ENCODE assay signal across 18 cellular contexts in genomic region chr10:3010327-3010726, GRCh38.
"Had no signal": no experiment of that assay in that cellular context is flagged by ENCODE, and none has a peak within 500 bp of the region (broad histone marks: within the 10 kb centered on the region; RNA-seq: fewer than 3 reads in every experiment).

No MANE protein-coding gene starts in this region.

- H3K9me3 ChIP-seq: right lobe of liver, testis had no signal

- H3K4me1 ChIP-seq: foreskin keratinocyte, psoas muscle, right lobe of liver, testis had no signal

- H3K27ac Mint-ChIP-seq: activated CD4-positive, alpha-beta T cell treated with anti-CD3 and anti-CD28 coated beads, Interleukin-2, amount 10 ng/mL, durations not matched to agents 7 days and 5 days; activated CD8-positive, alpha-beta T cell treated with anti-CD3 and anti-CD28 coated beads, Interleukin-2, amount 10 ng/mL, durations not matched to agents 7 days and 5 days; activated T-cell treated with anti-CD3 and anti-CD28 coated beads, Interleukin-2, amount 50 U/mL, for 24 hours; activated T-helper 2 cell treated with anti-CD3 and anti-CD28 coated beads, Interferon-gamma antibody, Interleukin-2, Interleukin-4, amounts not matched to agents 10 μg/mL and 5 μg/mL and 100 μg/mL, durations not matched to agents 14 hours and 24 hours and 36 hours; brain; effector memory CD8-positive, alpha-beta T cell; T-cell had no signal

- DNase-seq: activated CD4-positive, alpha-beta T cell treated with anti-CD3 and anti-CD28 coated beads, Interleukin-2, amount 10 ng/mL, durations not matched to agents 7 days and 5 days; activated CD8-positive, alpha-beta T cell treated with anti-CD3 and anti-CD28 coated beads, Interleukin-2, amount 10 ng/mL, durations not matched to agents 7 days and 5 days; activated naive CD4-positive, alpha-beta T cell treated with Interleukin-2 at 50 U/mL for 16 hours; activated T-cell treated with anti-CD3 and anti-CD28 coated beads, Interleukin-2, amount 50 U/mL, for 24 hours; effector memory CD8-positive, alpha-beta T cell; hippocampal formation; left ventricle myocardium inferior; psoas muscle; right lobe of liver; stimulated activated CD4-positive, alpha-beta T cell treated with anti-CD3 and anti-CD28 coated beads, Interleukin-15, amount 100 ng/mL, for 24 hours; stimulated activated CD4-positive, alpha-beta T cell treated with anti-CD3 and anti-CD28 coated beads, Interleukin-4, amount 100 ng/mL, for 1 hour; T-cell; testis had no signal

- H3K27ac ChIP-seq: epithelial cell of prostate, foreskin keratinocyte, left ventricle myocardium inferior, psoas muscle, right lobe of liver, testis had no signal

- H3K27me3 ChIP-seq: right lobe of liver, testis had no signal

- H3K9me3 Mint-ChIP-seq: activated CD4-positive, alpha-beta T cell treated with anti-CD3 and anti-CD28 coated beads, Interleukin-2, amount 10 ng/mL, durations not matched to agents 7 days and 5 days; activated T-helper 2 cell treated with anti-CD3 and anti-CD28 coated beads, Interferon-gamma antibody, Interleukin-2, Interleukin-4, amounts not matched to agents 10 μg/mL and 5 μg/mL and 100 μg/mL, durations not matched to agents 14 hours and 24 hours and 36 hours; neural crest cell had no signal

- H3K4me3 Mint-ChIP-seq: activated CD4-positive, alpha-beta T cell treated with anti-CD3 and anti-CD28 coated beads, Interleukin-2, amount 10 ng/mL, durations not matched to agents 7 days and 5 days; activated CD8-positive, alpha-beta T cell treated with anti-CD3 and anti-CD28 coated beads, Interleukin-2, amount 10 ng/mL, durations not matched to agents 7 days and 5 days; activated T-cell treated with anti-CD3 and anti-CD28 coated beads, Interleukin-2, amount 50 U/mL, for 24 hours; brain; effector memory CD8-positive, alpha-beta T cell; neural crest cell; T-cell had no signal

- H3K4me3 ChIP-seq: left ventricle myocardium inferior, psoas muscle, right lobe of liver, testis had no signal

- ATAC-seq: activated CD8-positive, alpha-beta T cell treated with anti-CD3 and anti-CD28 coated beads, Interleukin-2, amount 10 ng/mL, durations not matched to agents 7 days and 5 days; effector memory CD8-positive, alpha-beta T cell; psoas muscle; right lobe of liver; T-cell had no signal

- H3K36me3 Mint-ChIP-seq: brain, T-cell had no signal

- H3K36me3 ChIP-seq: left ventricle myocardium inferior, right lobe of liver had no signal
